In genomic region chr19:32711747-32712146, GRCh38 we compare ENCODE assay signal across 1 cellular context.
TF ChIP-seq lines count a peak whose summit lies in the region.

No MANE protein-coding gene starts in this region.

TF ChIP-seq in endothelial cell of umbilical vein, 7 proteins besides CTCF, POLR2A, EP300 and RAD21:
- no peak for TF ChIP-seq GATA2 (IDR thresholded peaks at IDR 0.05; ENCODE audit: insufficient read depth, insufficient read length, low read depth, low read length)
- no peak for TF ChIP-seq JUN (IDR thresholded peaks at IDR 0.05; ENCODE audit: borderline replicate concordance, insufficient read depth, insufficient read length, low read depth)
- no peak for TF ChIP-seq EZH2 (IDR thresholded peaks at IDR 0.05; ENCODE audit: borderline replicate concordance, low read depth, low read length, severe bottlenecking)
- no peak for TF ChIP-seq POLR2AphosphoS5 (IDR thresholded peaks at IDR 0.05; ENCODE audit: insufficient read depth, low read depth, low read length)
- no peak for TF ChIP-seq MAX (IDR thresholded peaks at IDR 0.05; ENCODE audit: insufficient read depth, insufficient read length)
- TF ChIP-seq MYC (IDR thresholded peaks at IDR 0.05; ENCODE audit: low read depth, low read length): no peak
- TF ChIP-seq FOS (IDR thresholded peaks at IDR 0.05; ENCODE audit: borderline replicate concordance, insufficient read depth, low read length): no peak
